23 cellular contexts compared by ENCODE assay signal in genomic region chr3:98501270-98501669, GRCh38. TPM values are rescaled to one million over a fixed set of nuclear protein-coding genes. Genes with fewer than 3 reads are reported as not detected.
DNase-seq lines count a peak whose midpoint lies in the region; FAIRE-seq and TF ChIP-seq lines count a peak whose summit lies in the region.
"Had no signal": no experiment of that assay in that cellular context is flagged by ENCODE, and none has a peak within 500 bp of the region (broad histone marks: within the 10 kb centered on the region; RNA-seq: fewer than 3 reads in every experiment).

No MANE protein-coding gene starts in this region.

- no peaks in the 10 kb centered on the region for H3K79me1 ChIP-seq in H1 (ENCODE audit: low read depth, low read length)

- 0 out of 2 replicates have a peak overlapping the region, but pooled peaks have one; percentile 1 for H2AFZ ChIP-seq in H1 (ENCODE audit: low read length)
- H2AFZ ChIP-seq: GM23338 had no signal

- no peaks in the 10 kb centered on the region for H3K23me2 ChIP-seq in H1 (ENCODE audit: low read depth, low read length)

- no peak overlapping the region for H3K14ac ChIP-seq in H1 (ENCODE audit: insufficient read length)

- H3K9me3 ChIP-seq in H1 (ENCODE audit: insufficient read depth in 2 of 2, low read depth in 1 of 2, low read length in 1 of 2) (no peaks in the 10 kb centered on the region), prostate gland (no peaks in the 10 kb centered on the region)
- H3K9me3 ChIP-seq: A549, BLaER1 had no signal

- TF ChIP-seq RAD21 in H1 (IDR thresholded peaks at IDR 0.05 in 1 of 2, conservative IDR thresholded peaks at IDR 0.05 in 1 of 2; ENCODE audit: low read depth in 2 of 2, low read length in 2 of 2), result no peak

- H3K27ac ChIP-seq in H1 (ENCODE audit: low read depth, low read length), result no peak overlapping the region
- H3K27ac ChIP-seq in prostate gland, result no peak overlapping the region
- H3K27ac ChIP-seq: 22Rv1, A549, BLaER1 had no signal

- no peak overlapping the region for H2BK20ac ChIP-seq in H1 (ENCODE audit: low read length)

- DNase-seq in NCI-H82 (lab: John Stamatoyannopoulos, UW) (peak; percentile 14), NCI-H82 treated with DMSO at 0.1 percent for 48 hours (lab: John Stamatoyannopoulos, UW; ENCODE audit: unreplicated experiment) (no peak), Ammon's horn (ENCODE audit: low spot score) (peak; percentile 32), H1 (ENCODE audit: low read depth in 1 of 2, low spot score in 2 of 2) (no peak), midbrain (lab: John Stamatoyannopoulos, UW) (peak; percentile 31), T-helper 1 cell (no peak), prostate gland (ENCODE audit: low spot score) (no peak), NCI-H2107 treated with DMSO at 0.1 percent for 48 hours (lab: John Stamatoyannopoulos, UW; ENCODE audit: unreplicated experiment) (no peak)
- DNase-seq: AML-193; CD4-positive, alpha-beta memory T cell; DMS153; DMS79; GDM1; H7; HFFc6 had no signal

- H2BK120ac ChIP-seq in H1 (replicated peaks; ENCODE audit: low read depth, low read length), result no peak overlapping the region

- H3K56ac ChIP-seq in H1 (replicated peaks; ENCODE audit: insufficient read length, low read depth, low read length), result no peak overlapping the region

- H4K5ac ChIP-seq in H1 (ENCODE audit: insufficient read length, low read depth, low read length), result no peak overlapping the region

- TF ChIP-seq POLR2A in H1 (IDR thresholded peaks at IDR 0.05; ENCODE audit: control extremely low read depth in 1 of 2, low read depth in 2 of 2, low read length in 2 of 2), result no peak
- no peak for TF ChIP-seq POLR2A in prostate gland (IDR thresholded peaks at IDR 0.05)

- H2BK12ac ChIP-seq in H1 (ENCODE audit: low read depth, low read length), result no peak overlapping the region

- 95% methylated on average over 4 of the region's 4 CpGs; no CpG with 5 or more reads in 1 of the 2 experiments for WGBS in H1 (ENCODE audit: extremely low coverage in 1 of 2, insufficient coverage in 1 of 2, insufficient read length in 1 of 2, insufficient replicate concordance in 2 of 2, low coverage in 1 of 2, low lambda C conversion rate in 2 of 2, missing lambda C conversion rate in 1 of 2), 2 experiments
- WGBS in prostate gland, result 76% methylated on average over 4 of the region's 4 CpGs

- no peak overlapping the region for H4K91ac ChIP-seq in H1 (replicated peaks; ENCODE audit: insufficient read length, low read length)

- H2BK5ac ChIP-seq in H1 (ENCODE audit: low read depth, low read length), result no peak overlapping the region

- no peak overlapping the region for H2BK15ac ChIP-seq in H1 (ENCODE audit: low read length)

- H3K27me3 ChIP-seq in H1 (replicated peaks in 1 of 4; ENCODE audit: control insufficient read depth in 3 of 4, extremely low read depth in 1 of 4, insufficient read depth in 3 of 4, low read length in 3 of 4) (no peaks in the 10 kb centered on the region), prostate gland (replicated peaks; ENCODE audit: insufficient read depth) (no peaks in the 10 kb centered on the region)
- H3K27me3 ChIP-seq: BLaER1 had no signal

- FAIRE-seq in H1 (lab: Jason Lieb, UNC), result no peak
- FAIRE-seq: A549, GM12892, HepG2 had no signal

- intact Hi-C loops in prostate gland (cut with DNase I), result no loop called here

- no peak overlapping the region for H4K8ac ChIP-seq in H1 (ENCODE audit: extremely low read depth, insufficient read depth, low read length)

- H4K20me1 ChIP-seq in H1 (replicated peaks in 1 of 2; ENCODE audit: control insufficient read depth in 1 of 2, insufficient read depth in 2 of 2, low read length in 2 of 2), result no peaks in the 10 kb centered on the region
- H4K20me1 ChIP-seq: BLaER1 had no signal

- POLR2A ChIA-PET in H1 (lab: Charles Lee; ENCODE audit: partially characterized antibody), result no interaction called here

- H3K18ac ChIP-seq in H1 (ENCODE audit: extremely low read depth, low read length), result no peak overlapping the region

- H3K4me2 ChIP-seq in H1 (ENCODE audit: insufficient read depth in 1 of 2, low read depth in 2 of 2, low read length in 2 of 2), result no peak overlapping the region
- H3K4me2 ChIP-seq: A549, BLaER1, GM23338 had no signal

- TF ChIP-seq EP300 in H1 (IDR thresholded peaks at IDR 0.05; ENCODE audit: borderline replicate concordance in 1 of 2, low read depth in 2 of 2, low read length in 2 of 2), result no peak

- no peak overlapping the region for H3K4ac ChIP-seq in H1 (replicated peaks; ENCODE audit: insufficient read length, low read depth, low read length)

- CTCF ChIA-PET in H1 (lab: Charles Lee; ENCODE audit: partially characterized antibody), result interaction anchor here (1.1 kb wide), 1 partner anchor 73 kb away, joined by 3 read pairs; no protein-coding TSS in a partner anchor

- no peak overlapping the region for H3K23ac ChIP-seq in H1 (ENCODE audit: insufficient read length)

- H3K36me3 ChIP-seq in H1 (ENCODE audit: control insufficient read depth in 2 of 4, insufficient read depth in 4 of 4, low read length in 3 of 4), result no peaks in the 10 kb centered on the region
- H3K36me3 ChIP-seq in prostate gland, result no peaks in the 10 kb centered on the region
- H3K36me3 ChIP-seq: BLaER1 had no signal

- H3K4me3 ChIP-seq in H1 (ENCODE audit: extremely low read depth in 1 of 4, insufficient read depth in 2 of 4, low read depth in 3 of 4, low read length in 4 of 4) (no peak overlapping the region), prostate gland (no peak overlapping the region)
- H3K4me3 ChIP-seq: A549, BLaER1, GM23338 had no signal

- no peak for TF ChIP-seq CTCF in H1 (IDR thresholded peaks at IDR 0.05; ENCODE audit: control extremely low read depth in 1 of 3, insufficient read depth in 1 of 3, low read depth in 1 of 3, low read length in 3 of 3)
- TF ChIP-seq CTCF in prostate gland (IDR thresholded peaks at IDR 0.05), result no peak

- H3K79me2 ChIP-seq in H1 (ENCODE audit: control insufficient read depth in 1 of 2, insufficient read depth in 2 of 2, low read length in 2 of 2), result no peaks in the 10 kb centered on the region

- H2AK5ac ChIP-seq in H1 (ENCODE audit: low read depth, low read length), result no peak overlapping the region

- no peaks in the 10 kb centered on the region for H3K4me1 ChIP-seq in H1 (replicated peaks in 1 of 4; ENCODE audit: control insufficient read depth in 3 of 4, insufficient read depth in 4 of 4, low read length in 3 of 4)
- no peaks in the 10 kb centered on the region for H3K4me1 ChIP-seq in prostate gland (replicated peaks)
- H3K4me1 ChIP-seq: A549, BLaER1 had no signal

- H3K9ac ChIP-seq in H1 (replicated peaks in 1 of 4; ENCODE audit: extremely low read depth in 1 of 4, low read depth in 3 of 4, low read length in 3 of 4), result no peak overlapping the region
- H3K9ac ChIP-seq: BLaER1 had no signal

TF ChIP-seq in H1, 55 proteins besides CTCF, POLR2A, EP300 and RAD21 (continues in another document):
- TF ChIP-seq MAFK (IDR thresholded peaks at IDR 0.05; ENCODE audit: low read depth, low read length) (no peak), MAX (IDR thresholded peaks at IDR 0.05) (no peak), SP4 (IDR thresholded peaks at IDR 0.05; ENCODE audit: low read length) (no peak)

RNA-seq across cellular contexts. Expression of gene OR5K2, which starts 3.8 kb away (rescaled TPM):
- not detected in 2 replicates for total RNA-seq in H1 (2021; fragmentation: NEBNext Ultra II Directional; extraction: Animal tissue kit (Norgen Biotek cat#: 25700))
- not detected in 2 replicates for polyA plus RNA-seq in H1 (2011; rRNA removed)
- not detected for polyA plus RNA-seq in H1 (2011; cell fraction: cytosol; rRNA removed)
- not detected for polyA plus RNA-seq in H1 (2011; cell fraction: nucleus; rRNA removed)
- polyA plus RNA-seq in H1 (2012, experiment 1 of 2), result not detected in 4 replicates
- polyA plus RNA-seq in H1 (2012, experiment 2 of 2), result not detected
- polyA plus RNA-seq in H1 (2013, experiment 1 of 2), result not detected
- polyA plus RNA-seq in H1 (2013, experiment 2 of 2), result not detected
- not detected in 2 replicates for polyA minus RNA-seq in H1 (2011; rRNA and poly(A)+ RNA removed)
- polyA minus RNA-seq in H1 (2011; cell fraction: cytosol; rRNA and poly(A)+ RNA removed), result not detected
- not detected for polyA minus RNA-seq in H1 (2011; cell fraction: nucleus; rRNA and poly(A)+ RNA removed)
- total RNA-seq in prostate gland, result not detected
- total RNA-seq: CD4-positive, alpha-beta memory T cell; Daoy; GM23338; H7; HepG2; HFFc6 had no signal
- polyA plus RNA-seq: A549; CD14-positive monocyte; CD4-positive, alpha-beta memory T cell; GM23338; HepG2 had no signal

RNA-seq across cellular contexts. Expression of gene CLDND1, which starts 21.4 kb away (rescaled TPM):
- total RNA-seq in H1 (2021; fragmentation: NEBNext Ultra II Directional; extraction: Animal tissue kit (Norgen Biotek cat#: 25700)), result 68.2 and 69.1 TPM in 2 replicates
- 104 and 152 TPM in 2 replicates for polyA plus RNA-seq in H1 (2011; rRNA removed)
- 111 TPM for polyA plus RNA-seq in H1 (2011; cell fraction: cytosol; rRNA removed)
- polyA plus RNA-seq in H1 (2011; cell fraction: nucleus; rRNA removed), result 57.0 TPM
- polyA plus RNA-seq in H1 (2012, experiment 1 of 2), result 52.2 to 78.4 TPM (median 68.5 TPM) in 4 replicates
- 5.4 TPM for polyA plus RNA-seq in H1 (2012, experiment 2 of 2)
- polyA plus RNA-seq in H1 (2013, experiment 1 of 2), result 99.0 TPM
- polyA plus RNA-seq in H1 (2013, experiment 2 of 2), result 116 TPM
- polyA minus RNA-seq in H1 (2011; rRNA and poly(A)+ RNA removed), result 110 and 134 TPM in 2 replicates
- polyA minus RNA-seq in H1 (2011; cell fraction: cytosol; rRNA and poly(A)+ RNA removed), result 72.0 TPM
- 64.4 TPM for polyA minus RNA-seq in H1 (2011; cell fraction: nucleus; rRNA and poly(A)+ RNA removed)
- 100 to 1,000 TPM in 1 of 2 donors, 10 to 100 TPM in 1; 71.2 to 113 TPM for total RNA-seq in prostate gland

RNA-seq across cellular contexts. Expression of gene GPR15, which starts 30.5 kb away (rescaled TPM):
- total RNA-seq in H1 (2021; fragmentation: NEBNext Ultra II Directional; extraction: Animal tissue kit (Norgen Biotek cat#: 25700)), result not detected in 2 replicates
- not detected in 2 replicates for polyA plus RNA-seq in H1 (2011; rRNA removed)
- not detected for polyA plus RNA-seq in H1 (2011; cell fraction: cytosol; rRNA removed)
- not detected for polyA plus RNA-seq in H1 (2011; cell fraction: nucleus; rRNA removed)
- not detected in 4 replicates for polyA plus RNA-seq in H1 (2012, experiment 1 of 2)
- polyA plus RNA-seq in H1 (2012, experiment 2 of 2), result not detected
- not detected for polyA plus RNA-seq in H1 (2013, experiment 1 of 2)
- polyA plus RNA-seq in H1 (2013, experiment 2 of 2), result not detected
- polyA minus RNA-seq in H1 (2011; rRNA and poly(A)+ RNA removed), result not detected in 2 replicates
- polyA minus RNA-seq in H1 (2011; cell fraction: cytosol; rRNA and poly(A)+ RNA removed), result not detected
- not detected for polyA minus RNA-seq in H1 (2011; cell fraction: nucleus; rRNA and poly(A)+ RNA removed)
- not detected for total RNA-seq in prostate gland
- total RNA-seq: Daoy, GM23338, H7, HepG2, HFFc6 had no signal
- polyA plus RNA-seq: A549, CD14-positive monocyte, GM23338, HepG2 had no signal

RNA-seq across cellular contexts. Expression of gene OR5K1, which starts 38.3 kb away (rescaled TPM):
- not detected in 2 replicates for total RNA-seq in H1 (2021; fragmentation: NEBNext Ultra II Directional; extraction: Animal tissue kit (Norgen Biotek cat#: 25700))
- not detected in 2 replicates for polyA plus RNA-seq in H1 (2011; rRNA removed)
- not detected for polyA plus RNA-seq in H1 (2011; cell fraction: cytosol; rRNA removed)
- polyA plus RNA-seq in H1 (2011; cell fraction: nucleus; rRNA removed), result not detected
- not detected in 4 replicates for polyA plus RNA-seq in H1 (2012, experiment 1 of 2)
- not detected for polyA plus RNA-seq in H1 (2012, experiment 2 of 2)
- polyA plus RNA-seq in H1 (2013, experiment 1 of 2), result not detected
- polyA plus RNA-seq in H1 (2013, experiment 2 of 2), result not detected
- not detected in 2 replicates for polyA minus RNA-seq in H1 (2011; rRNA and poly(A)+ RNA removed)
- polyA minus RNA-seq in H1 (2011; cell fraction: cytosol; rRNA and poly(A)+ RNA removed), result not detected
- polyA minus RNA-seq in H1 (2011; cell fraction: nucleus; rRNA and poly(A)+ RNA removed), result not detected
- not detected for total RNA-seq in prostate gland
- total RNA-seq: CD4-positive, alpha-beta memory T cell; Daoy; GM23338; H7; HepG2; HFFc6 had no signal
- polyA plus RNA-seq: A549; CD14-positive monocyte; CD4-positive, alpha-beta memory T cell; GM23338; HepG2 had no signal

Comparison
In these comparisons a context has a peak if more than half of its experiments do, and no peak if none do; other contexts are left out.
1. DNase-seq: peak in NCI-H82 (single experiment), Ammon's horn (single experiment) and midbrain (single experiment); none in NCI-H82 treated with DMSO at 0.1 percent for 48 hours (single experiment), H1 (0 of 2), T-helper 1 cell (0 of 5), prostate gland (single experiment) and NCI-H2107 treated with DMSO at 0.1 percent for 48 hours (single experiment).